In genomic region chr5:134580001-134580460, GRCh38 we compare ENCODE assay signal across 21 cellular contexts. TPM values are rescaled to one million over a fixed set of nuclear protein-coding genes. Genes with fewer than 3 reads are reported as not detected.
DNase-seq lines count a peak whose midpoint lies in the region; ATAC-seq and TF ChIP-seq lines count a peak whose summit lies in the region.
"Had no signal": no experiment of that assay in that cellular context is flagged by ENCODE, and none has a peak within 500 bp of the region (broad histone marks: within the 10 kb centered on the region; RNA-seq: fewer than 3 reads in every experiment).

No MANE protein-coding gene starts in this region.

- no peak overlapping the region for H3K4me3 Mint-ChIP-seq in activated T-cell treated with anti-CD3 and anti-CD28 coated beads, Interleukin-2, amount 50 U/mL, for 24 hours
- no peak overlapping the region for H3K4me3 Mint-ChIP-seq in activated T-cell treated with anti-CD3 and anti-CD28 coated beads, Interleukin-2, amount 50 U/mL, for 4 hours
- no peak overlapping the region for H3K4me3 Mint-ChIP-seq in WTC11
- H3K4me3 Mint-ChIP-seq in stimulated activated naive B cell treated with anti-CD40 and anti-IgM and Interleukin-4, amounts not matched to agents 10 μg/mL and 1 μg/mL and 100 μg/mL, for 72 hours: no peak overlapping the region
- H3K4me3 Mint-ChIP-seq: brain, T-helper 17 cell had no signal

- peaks cover 8% of the 10 kb centered on the region for H3K4me1 Mint-ChIP-seq in activated T-cell treated with anti-CD3 and anti-CD28 coated beads, Interleukin-2, amount 50 U/mL, for 24 hours (ENCODE audit: low read depth)
- peaks cover 5% of the 10 kb centered on the region for H3K4me1 Mint-ChIP-seq in activated T-cell treated with anti-CD3 and anti-CD28 coated beads, Interleukin-2, amount 50 U/mL, for 4 hours (ENCODE audit: low read depth)
- H3K4me1 Mint-ChIP-seq in WTC11: no peaks in the 10 kb centered on the region
- H3K4me1 Mint-ChIP-seq in stimulated activated naive B cell treated with anti-CD40 and anti-IgM and Interleukin-4, amounts not matched to agents 10 μg/mL and 1 μg/mL and 100 μg/mL, for 72 hours: peaks cover 27 to 37% of the 10 kb centered on the region in 2 donors
- H3K4me1 Mint-ChIP-seq: brain had no signal

- CTCF ChIA-PET in WTC11 (lab: Charles Lee): interaction anchor here (1.0 to 1.6 kb wide), 4 partner anchors 14 to 117 kb away, joined by 4 to 6 read pairs (median 4); no protein-coding TSS in a partner anchor

- H3K9me3 Mint-ChIP-seq in activated T-cell treated with anti-CD3 and anti-CD28 coated beads, Interleukin-2, amount 50 U/mL, for 24 hours: no peaks in the 10 kb centered on the region
- H3K9me3 Mint-ChIP-seq in activated T-cell treated with anti-CD3 and anti-CD28 coated beads, Interleukin-2, amount 50 U/mL, for 4 hours: no peaks in the 10 kb centered on the region
- no peaks in the 10 kb centered on the region for H3K9me3 Mint-ChIP-seq in WTC11
- no peaks in the 10 kb centered on the region for H3K9me3 Mint-ChIP-seq in stimulated activated naive B cell treated with anti-CD40 and anti-IgM and Interleukin-4, amounts not matched to agents 10 μg/mL and 1 μg/mL and 100 μg/mL, for 72 hours
- H3K9me3 Mint-ChIP-seq: brain had no signal

- TF ChIP-seq CTCF in WTC11 (IDR thresholded peaks at IDR 0.05): no peak

- no peak for ATAC-seq in activated T-cell treated with anti-CD3 and anti-CD28 coated beads, Interleukin-2, amount 50 U/mL, for 4 hours
- ATAC-seq in WTC11 (no peak), HG03175 (IDR thresholded peaks at IDR 0.05; ENCODE audit: unreplicated experiment) (no peak), HG03378 (IDR thresholded peaks at IDR 0.05; ENCODE audit: unreplicated experiment) (no peak)
- no peak for ATAC-seq in stimulated activated naive B cell treated with anti-CD40 and anti-IgM and Interleukin-4, amounts not matched to agents 10 μg/mL and 1 μg/mL and 100 μg/mL, for 72 hours (replicated peaks)
- ATAC-seq: left ventricle myocardium superior, T-helper 17 cell had no signal

- DNase-seq in activated T-cell treated with anti-CD3 and anti-CD28 coated beads, Interleukin-2, amount 50 U/mL, for 24 hours: no peak
- no peak for DNase-seq in activated T-cell treated with anti-CD3 and anti-CD28 coated beads, Interleukin-2, amount 50 U/mL, for 4 hours
- no peak for DNase-seq in WTC11 (ENCODE audit: low spot score)
- DNase-seq in medulla oblongata (ENCODE audit: extremely low spot score): peak; percentile 42
- DNase-seq in stimulated activated naive B cell treated with anti-CD40 and anti-IgM and Interleukin-4, amounts not matched to agents 10 μg/mL and 1 μg/mL and 100 μg/mL, for 72 hours: no peak
- no peak for DNase-seq in stimulated activated CD4-positive, alpha-beta T cell treated with anti-CD3 and anti-CD28 coated beads, Interleukin-12 subunit alpha, Interleukin-12 subunit beta, amount 100 ng/mL, for 4 hours
- DNase-seq: activated CD4-positive, alpha-beta T cell treated with anti-CD3 and anti-CD28 coated beads for 48 hours; AML-193; Caco-2; DND-41; effector memory CD4-positive, alpha-beta T cell; Kasumi-1; left ventricle myocardium superior; NCI-H1048; NCI-H187 treated with DMSO at 0.1 percent for 48 hours; NCI-H526; T-helper 17 cell had no signal

- H3K27me3 Mint-ChIP-seq in activated T-cell treated with anti-CD3 and anti-CD28 coated beads, Interleukin-2, amount 50 U/mL, for 24 hours: no peaks in the 10 kb centered on the region
- no peaks in the 10 kb centered on the region for H3K27me3 Mint-ChIP-seq in activated T-cell treated with anti-CD3 and anti-CD28 coated beads, Interleukin-2, amount 50 U/mL, for 4 hours (ENCODE audit: low read depth)
- no peaks in the 10 kb centered on the region for H3K27me3 Mint-ChIP-seq in WTC11 (ENCODE audit: low read depth)
- H3K27me3 Mint-ChIP-seq in stimulated activated naive B cell treated with anti-CD40 and anti-IgM and Interleukin-4, amounts not matched to agents 10 μg/mL and 1 μg/mL and 100 μg/mL, for 72 hours: no peaks in the 10 kb centered on the region
- H3K27me3 Mint-ChIP-seq: progenitor cell of endocrine pancreas, T-helper 17 cell had no signal

- H3K27ac Mint-ChIP-seq in activated T-cell treated with anti-CD3 and anti-CD28 coated beads, Interleukin-2, amount 50 U/mL, for 24 hours: peak overlapping the region; percentile 77
- H3K27ac Mint-ChIP-seq in WTC11: peak overlapping the region; percentile 78; the same call in 1 of the 2 replicates
- H3K27ac Mint-ChIP-seq in stimulated activated naive B cell treated with anti-CD40 and anti-IgM and Interleukin-4, amounts not matched to agents 10 μg/mL and 1 μg/mL and 100 μg/mL, for 72 hours: peak overlapping the region; percentile 79
- H3K27ac Mint-ChIP-seq: brain, progenitor cell of endocrine pancreas, T-helper 17 cell had no signal

- H3K36me3 Mint-ChIP-seq in activated T-cell treated with anti-CD3 and anti-CD28 coated beads, Interleukin-2, amount 50 U/mL, for 24 hours (ENCODE audit: low read depth): peaks cover 60% of the 10 kb centered on the region
- H3K36me3 Mint-ChIP-seq in activated T-cell treated with anti-CD3 and anti-CD28 coated beads, Interleukin-2, amount 50 U/mL, for 4 hours (ENCODE audit: insufficient read depth): peaks cover 25% of the 10 kb centered on the region
- peaks cover 21% of the 10 kb centered on the region for H3K36me3 Mint-ChIP-seq in WTC11
- H3K36me3 Mint-ChIP-seq in stimulated activated naive B cell treated with anti-CD40 and anti-IgM and Interleukin-4, amounts not matched to agents 10 μg/mL and 1 μg/mL and 100 μg/mL, for 72 hours: peaks cover 38 to 51% of the 10 kb centered on the region in 2 donors

- POLR2A ChIA-PET in WTC11 (lab: Charles Lee): no interaction called here

TF ChIP-seq in WTC11, 78 proteins besides CTCF, POLR2A, EP300 and RAD21:
- TF ChIP-seq ZNF423 (CRISPR knock-in tag; IDR thresholded peaks at IDR 0.05) (no peak), TCF7 (CRISPR knock-in tag; IDR thresholded peaks at IDR 0.05; ENCODE audit: low read depth) (no peak), MYBL2 (CRISPR knock-in tag; IDR thresholded peaks at IDR 0.05) (no peak), OVOL2 (CRISPR knock-in tag; IDR thresholded peaks at IDR 0.05; ENCODE audit: borderline replicate concordance) (no peak), GTF2I (CRISPR knock-in tag; conservative IDR thresholded peaks at IDR 0.05) (no peak), ZSCAN18 (CRISPR knock-in tag; IDR thresholded peaks at IDR 0.05) (no peak)
- TF ChIP-seq, protein P1, sequence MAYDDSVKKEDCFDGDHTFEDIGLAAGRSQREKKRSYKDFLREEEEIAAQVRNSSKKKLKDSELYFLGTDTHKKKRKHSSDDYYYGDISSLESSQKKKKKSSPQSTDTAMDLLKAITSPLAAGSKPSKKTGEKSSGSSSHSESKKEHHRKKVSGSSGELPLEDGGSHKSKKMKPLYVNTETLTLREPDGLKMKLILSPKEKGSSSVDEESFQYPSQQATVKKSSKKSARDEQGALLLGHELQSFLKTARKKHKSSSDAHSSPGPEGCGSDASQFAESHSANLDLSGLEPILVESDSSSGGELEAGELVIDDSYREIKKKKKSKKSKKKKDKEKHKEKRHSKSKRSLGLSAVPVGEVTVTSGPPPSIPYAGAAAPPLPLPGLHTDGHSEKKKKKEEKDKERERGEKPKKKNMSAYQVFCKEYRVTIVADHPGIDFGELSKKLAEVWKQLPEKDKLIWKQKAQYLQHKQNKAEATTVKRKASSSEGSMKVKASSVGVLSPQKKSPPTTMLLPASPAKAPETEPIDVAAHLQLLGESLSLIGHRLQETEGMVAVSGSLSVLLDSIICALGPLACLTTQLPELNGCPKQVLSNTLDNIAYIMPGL (CRISPR knock-in tag; IDR thresholded peaks at IDR 0.05): no peak

RNA-seq across cellular contexts. Expression of gene SAR1B, which starts 52.6 kb away (rescaled TPM):
- 10 to 100 TPM; 57.4 to 63.7 (median 58.3) TPM for total RNA-seq in activated T-cell treated with anti-CD3 and anti-CD28 coated beads, Interleukin-2, amount 50 U/mL, for 4 hours
- 27.2 to 31.3 TPM (median 27.6 TPM) in 3 replicates for total RNA-seq in WTC11 (2021)

RNA-seq across cellular contexts. Expression of gene JADE2, which starts 54.6 kb away (rescaled TPM):
- 10 to 100 TPM; 73.6 to 83.6 (median 76.8) TPM for total RNA-seq in activated T-cell treated with anti-CD3 and anti-CD28 coated beads, Interleukin-2, amount 50 U/mL, for 4 hours
- total RNA-seq in WTC11 (2021): 39.4 to 46.2 TPM (median 40.8 TPM) in 3 replicates
